Comparison of ENCODE assay signal across 13 cellular contexts in genomic region chr3:177378168-177378567, GRCh38.
DNase-seq lines count a peak whose midpoint lies in the region; ATAC-seq lines count a peak whose summit lies in the region.
"Had no signal": no experiment of that assay in that cellular context is flagged by ENCODE, and none has a peak within 500 bp of the region (broad histone marks: within the 10 kb centered on the region; RNA-seq: fewer than 3 reads in every experiment).

No MANE protein-coding gene starts in this region.

- peaks cover 28 to 58% of the 10 kb centered on the region in 2 donors for H3K4me1 Mint-ChIP-seq in stimulated activated naive B cell treated with anti-CD40 and anti-IgM and Interleukin-4, amounts not matched to agents 10 μg/mL and 1 μg/mL and 100 μg/mL, for 72 hours
- peaks cover 5% of the 10 kb centered on the region for H3K4me1 Mint-ChIP-seq in activated T-cell treated with anti-CD3 and anti-CD28 coated beads, Interleukin-2, amount 50 U/mL, for 4 hours (ENCODE audit: low read depth)

- no peaks in the 10 kb centered on the region for H3K9me3 Mint-ChIP-seq in stimulated activated naive B cell treated with anti-CD40 and anti-IgM and Interleukin-4, amounts not matched to agents 10 μg/mL and 1 μg/mL and 100 μg/mL, for 72 hours
- H3K9me3 Mint-ChIP-seq in activated T-cell treated with anti-CD3 and anti-CD28 coated beads, Interleukin-2, amount 50 U/mL, for 4 hours, result peaks cover 4% of the 10 kb centered on the region

- H3K36me3 Mint-ChIP-seq in stimulated activated naive B cell treated with anti-CD40 and anti-IgM and Interleukin-4, amounts not matched to agents 10 μg/mL and 1 μg/mL and 100 μg/mL, for 72 hours, result peaks cover 3 to 4% of the 10 kb centered on the region in 2 donors
- H3K36me3 Mint-ChIP-seq in activated T-cell treated with anti-CD3 and anti-CD28 coated beads, Interleukin-2, amount 50 U/mL, for 4 hours (ENCODE audit: insufficient read depth), result no peaks in the 10 kb centered on the region

- H3K27ac Mint-ChIP-seq in stimulated activated naive B cell treated with anti-CD40 and anti-IgM and Interleukin-4, amounts not matched to agents 10 μg/mL and 1 μg/mL and 100 μg/mL, for 72 hours, result peak overlapping the region; percentile 77
- H3K27ac Mint-ChIP-seq: T-cell had no signal

- no peak for DNase-seq in stimulated activated naive B cell treated with anti-CD40 and anti-IgM and Interleukin-4, amounts not matched to agents 10 μg/mL and 1 μg/mL and 100 μg/mL, for 72 hours
- no peak for DNase-seq in OCI-M2 (lab: John Stamatoyannopoulos, UW; ENCODE audit: unreplicated experiment)
- no peak for DNase-seq in activated T-cell treated with anti-CD3 and anti-CD28 coated beads, Interleukin-2, amount 50 U/mL, for 4 hours
- DNase-seq in glomerular visceral epithelial cell (ENCODE audit: extremely low spot score), result no peak
- DNase-seq: anterior cingulate cortex; DMS 273 treated with DMSO at 0.1 percent for 48 hours; effector memory CD4-positive, alpha-beta T cell; posterior cingulate gyrus; stimulated activated CD4-positive, alpha-beta T cell treated with anti-CD3 and anti-CD28 coated beads, Interleukin-4, amount 100 ng/mL, for 1 hour; T-cell had no signal

- H3K27me3 Mint-ChIP-seq in stimulated activated naive B cell treated with anti-CD40 and anti-IgM and Interleukin-4, amounts not matched to agents 10 μg/mL and 1 μg/mL and 100 μg/mL, for 72 hours, result no peaks in the 10 kb centered on the region
- H3K27me3 Mint-ChIP-seq in activated T-cell treated with anti-CD3 and anti-CD28 coated beads, Interleukin-2, amount 50 U/mL, for 4 hours (ENCODE audit: low read depth), result no peaks in the 10 kb centered on the region
- H3K27me3 Mint-ChIP-seq: T-cell had no signal

- ATAC-seq in GM18909 (IDR thresholded peaks at IDR 0.05; ENCODE audit: poor library complexity, unreplicated experiment) (peak; percentile 82), HG02588 (IDR thresholded peaks at IDR 0.05; ENCODE audit: unreplicated experiment) (peak; percentile 73), HG03520 (IDR thresholded peaks at IDR 0.05; ENCODE audit: unreplicated experiment) (peak; percentile 53)
- ATAC-seq in stimulated activated naive B cell treated with anti-CD40 and anti-IgM and Interleukin-4, amounts not matched to agents 10 μg/mL and 1 μg/mL and 100 μg/mL, for 72 hours (replicated peaks), result peak in 1 of 2 donors; percentile 66
- ATAC-seq in activated T-cell treated with anti-CD3 and anti-CD28 coated beads, Interleukin-2, amount 50 U/mL, for 4 hours, result no peak

- H3K4me3 Mint-ChIP-seq in stimulated activated naive B cell treated with anti-CD40 and anti-IgM and Interleukin-4, amounts not matched to agents 10 μg/mL and 1 μg/mL and 100 μg/mL, for 72 hours, result no peak overlapping the region
- H3K4me3 Mint-ChIP-seq in activated T-cell treated with anti-CD3 and anti-CD28 coated beads, Interleukin-2, amount 50 U/mL, for 4 hours, result no peak overlapping the region
- H3K4me3 Mint-ChIP-seq: T-cell had no signal

Comparison
In these comparisons a context has a peak if more than half of its experiments do, and no peak if none do; other contexts are left out.
1. ATAC-seq: peak in GM18909 (single experiment), HG02588 (single experiment) and HG03520 (single experiment); none in activated T-cell treated with anti-CD3 and anti-CD28 coated beads, Interleukin-2, amount 50 U/mL, for 4 hours (0 of 2).